In genomic region chr5:131615953-131616352, GRCh38 we compare ENCODE assay signal across 20 cellular contexts.
"Had no signal": no experiment of that assay in that cellular context is flagged by ENCODE, and none has a peak within 500 bp of the region (broad histone marks: within the 10 kb centered on the region; RNA-seq: fewer than 3 reads in every experiment).

No MANE protein-coding gene starts in this region.

- DNase-seq: activated CD4-positive, alpha-beta T cell treated with anti-CD3 and anti-CD28 coated beads for 1 hour; activated CD4-positive, alpha-beta T cell treated with anti-CD3 and anti-CD28 coated beads, Interleukin-2, amount 50 U/mL, for 48 hours; activated naive CD4-positive, alpha-beta T cell treated with Interleukin-2 at 50 U/mL for 16 hours; caudate nucleus; dorsolateral prefrontal cortex; foreskin keratinocyte; hippocampal formation; left cardiac atrium; lower lobe of right lung; nephron progenitor cell; occipital lobe; retina; spleen; stimulated activated CD4-positive, alpha-beta T cell treated with anti-CD3 and anti-CD28 coated beads, Interleukin-4, amount 100 ng/mL, for 4 hours; stimulated activated naive CD4-positive, alpha-beta T cell treated with Interleukin-2 at 50 U/mL for 16 hours; substantia nigra; tibial artery; WERI-Rb-1 had no signal

- H3K4me3 ChIP-seq: dorsolateral prefrontal cortex, lower lobe of right lung, spleen, tibial artery had no signal

- H3K4me1 ChIP-seq: foreskin keratinocyte, lower lobe of right lung had no signal

- H3K9me3 ChIP-seq: lower lobe of right lung, spleen, tibial artery had no signal

- H3K27ac ChIP-seq: foreskin keratinocyte, lower lobe of right lung, tibial artery, WERI-Rb-1 had no signal

- H3K36me3 ChIP-seq: lower lobe of right lung, spleen, tibial artery had no signal

- H3K9me3 Mint-ChIP-seq: mesothelial cell of epicardium had no signal

- H3K4me3 Mint-ChIP-seq: brain, mesothelial cell of epicardium, nephron progenitor cell had no signal

- H3K27me3 Mint-ChIP-seq: brain had no signal

- ATAC-seq: foreskin keratinocyte, left cardiac atrium had no signal

- H3K4me1 Mint-ChIP-seq: nephron progenitor cell had no signal

- H3K27me3 ChIP-seq: dorsolateral prefrontal cortex, foreskin keratinocyte, spleen, tibial artery had no signal
